In genomic region chr22:42090596-42091445, GRCh38 we compare ENCODE assay signal across 8 cellular contexts. TPM values are rescaled to one million over a fixed set of nuclear protein-coding genes. Genes with fewer than 3 reads are reported as not detected.
DNase-seq lines count a peak whose midpoint lies in the region; ATAC-seq and FAIRE-seq lines count a peak whose summit lies in the region.

TSS of gene NDUFA6 (minus strand) at chr22:42090772. CDS start at chr22:42090744, 28 bp downstream.

- ATAC-seq in GM21360 (IDR thresholded peaks at IDR 0.05; ENCODE audit: unreplicated experiment) = peak; percentile 88
- peak; percentile 98 for ATAC-seq in activated CD8-positive, alpha-beta memory T cell treated with anti-CD3 and anti-CD28 coated beads, Interleukin-2, amount 10 ng/mL, durations not matched to agents 7 days and 5 days

- H3K9me3 ChIP-seq in endocrine pancreas (ENCODE audit: control insufficient read depth, low read length) = no peaks in the 10 kb centered on the region

- peak within 1 kb of the TSS; percentile 100 for H3K23ac ChIP-seq in mesendoderm (ENCODE audit: low read length)

- peak within 1 kb of the TSS; percentile 100 for H3K56ac ChIP-seq in mesendoderm (ENCODE audit: low read length)

- H3K4me3 ChIP-seq in endocrine pancreas (ENCODE audit: control insufficient read depth, insufficient read depth, low read length) (peak within 1 kb of the TSS; percentile 46), mesendoderm (ENCODE audit: low read length) (peak within 1 kb of the TSS; percentile 97)

- H2BK5ac ChIP-seq in mesendoderm (ENCODE audit: low read length) = peak within 1 kb of the TSS; percentile 90

- H2BK120ac ChIP-seq in mesendoderm (ENCODE audit: low read depth, low read length) = no peak within 1 kb of the TSS

- no peak within 1 kb of the TSS for H2AK5ac ChIP-seq in mesendoderm (ENCODE audit: low read length)

- peaks cover 10% of the 10 kb centered on the region for H3K79me1 ChIP-seq in mesendoderm (ENCODE audit: low read length)

- H3K27me3 ChIP-seq in endocrine pancreas (ENCODE audit: control insufficient read depth, insufficient read depth, low read length) (no peaks in the 10 kb centered on the region), mesendoderm (ENCODE audit: insufficient read depth, low read length, poor library complexity) (no peaks in the 10 kb centered on the region)

- no peak within 1 kb of the TSS for H2BK15ac ChIP-seq in mesendoderm (replicated peaks; ENCODE audit: low read depth)

- no peak within 1 kb of the TSS for H4K8ac ChIP-seq in mesendoderm (ENCODE audit: low read depth, low read length)

- H3K9ac ChIP-seq in endocrine pancreas (ENCODE audit: control insufficient read depth, insufficient read depth, low read length) (peak within 1 kb of the TSS; percentile 96), mesendoderm (ENCODE audit: low read length) (peak within 1 kb of the TSS; percentile 99)

- peaks cover 12% of the 10 kb centered on the region for H3K79me2 ChIP-seq in mesendoderm (ENCODE audit: control insufficient read depth, insufficient read depth, low read length)

- H3K4me2 ChIP-seq in mesendoderm (ENCODE audit: low read length) = peak within 1 kb of the TSS; percentile 91

- CTCF ChIA-PET in activated CD8-positive, alpha-beta memory T cell treated with anti-CD3 and anti-CD28 coated beads, Interleukin-2, amount 10 ng/mL, durations not matched to agents 7 days and 5 days (lab: Charles Lee) = interaction anchor here (0.6 to 5.0 kb wide), 46 partner anchors 8 to 384 kb away, joined by 3 to 56 read pairs (median 4); partner anchors contain the start of genes CENPM, NAGA, PHETA2 and SMDT1

- H3K27ac Mint-ChIP-seq in activated CD8-positive, alpha-beta memory T cell treated with anti-CD3 and anti-CD28 coated beads, Interleukin-2, amount 10 ng/mL, durations not matched to agents 7 days and 5 days = peak within 1 kb of the TSS; percentile 99

- peak within 1 kb of the TSS; percentile 85 for H3K4me3 Mint-ChIP-seq in activated CD8-positive, alpha-beta memory T cell treated with anti-CD3 and anti-CD28 coated beads, Interleukin-2, amount 10 ng/mL, durations not matched to agents 7 days and 5 days

- peaks cover 3% of the 10 kb centered on the region for H3K9me3 Mint-ChIP-seq in activated CD8-positive, alpha-beta memory T cell treated with anti-CD3 and anti-CD28 coated beads, Interleukin-2, amount 10 ng/mL, durations not matched to agents 7 days and 5 days (ENCODE audit: low read depth)

- peak within 1 kb of the TSS; percentile 53 for H3K27ac ChIP-seq in mesendoderm (ENCODE audit: low read depth, low read length)

- peak; percentile 89 for FAIRE-seq in HTR-8/SVneo (lab: Jason Lieb, UNC)

- H3K36me3 Mint-ChIP-seq in activated CD8-positive, alpha-beta memory T cell treated with anti-CD3 and anti-CD28 coated beads, Interleukin-2, amount 10 ng/mL, durations not matched to agents 7 days and 5 days = peaks cover 28% of the 10 kb centered on the region

- H4K5ac ChIP-seq in mesendoderm (ENCODE audit: low read length) = no peak within 1 kb of the TSS

- H3K27me3 Mint-ChIP-seq in activated CD8-positive, alpha-beta memory T cell treated with anti-CD3 and anti-CD28 coated beads, Interleukin-2, amount 10 ng/mL, durations not matched to agents 7 days and 5 days = no peaks in the 10 kb centered on the region

- H3K4me1 Mint-ChIP-seq in activated CD8-positive, alpha-beta memory T cell treated with anti-CD3 and anti-CD28 coated beads, Interleukin-2, amount 10 ng/mL, durations not matched to agents 7 days and 5 days = peaks cover 30% of the 10 kb centered on the region

- DNase-seq in COR-L47 (lab: John Stamatoyannopoulos, UW) (peak; percentile 99), HTR-8/SVneo (ENCODE audit: insufficient read length, low spot score) (peak; percentile 97), NOMO-1 treated with dmso at 0.1 percent for 144 hours (lab: John Stamatoyannopoulos, UW; ENCODE audit: unreplicated experiment) (peak; percentile 96), mesendoderm (peak; percentile 100)
- peak; percentile 100 for DNase-seq in activated CD8-positive, alpha-beta memory T cell treated with anti-CD3 and anti-CD28 coated beads, Interleukin-2, amount 10 ng/mL, durations not matched to agents 7 days and 5 days
- peak; percentile 78 for DNase-seq in stimulated activated CD8-positive, alpha-beta memory T cell treated with anti-CD3 and anti-CD28 coated beads, Interleukin-15, amount 100 ng/mL, for 24 hours (ENCODE audit: low read depth)

- H3K4me1 ChIP-seq in endocrine pancreas (ENCODE audit: control insufficient read depth, insufficient read depth, low read length) = peaks cover under 1% of the 10 kb centered on the region
- no peaks in the 10 kb centered on the region for H3K4me1 ChIP-seq in mesendoderm (ENCODE audit: control insufficient read depth, low read depth, low read length)

- H3K4ac ChIP-seq in mesendoderm (ENCODE audit: low read depth, low read length) = peak within 1 kb of the TSS; percentile 83

- no CpG with 5 or more reads among the region's 70 CpGs for WGBS in mesendoderm (ENCODE audit: extremely low coverage, insufficient coverage, low lambda C conversion rate)

- H3K36me3 ChIP-seq in endocrine pancreas (ENCODE audit: control insufficient read depth, insufficient read depth, low read length) (peaks cover 3% of the 10 kb centered on the region), mesendoderm (ENCODE audit: control insufficient read depth, insufficient read depth, low read length) (peaks cover 5% of the 10 kb centered on the region)

- peak within 1 kb of the TSS; percentile 35 for H3K18ac ChIP-seq in mesendoderm (ENCODE audit: low read length)

RNA-seq across cellular contexts. Expression of gene NDUFA6, which starts in this region (rescaled TPM):
- 10 to 100 TPM; 75.9 to 91.6 TPM for total RNA-seq in activated CD8-positive, alpha-beta memory T cell treated with anti-CD3 and anti-CD28 coated beads, Interleukin-2, amount 10 ng/mL, durations not matched to agents 7 days and 5 days
- polyA plus RNA-seq in mesendoderm (2013, experiment 1 of 2) = 125 TPM
- 126 TPM for polyA plus RNA-seq in mesendoderm (2013, experiment 2 of 2)

Comparison
In these comparisons a context has a peak if more than half of its experiments do, and no peak if none do; other contexts are left out.
1. Peak in every context shown above with its lines: DNase-seq, ATAC-seq, H3K4me3 ChIP-seq and H3K27ac ChIP-seq.